1 cellular context compared by ENCODE assay signal in the genomic region with DNA sequence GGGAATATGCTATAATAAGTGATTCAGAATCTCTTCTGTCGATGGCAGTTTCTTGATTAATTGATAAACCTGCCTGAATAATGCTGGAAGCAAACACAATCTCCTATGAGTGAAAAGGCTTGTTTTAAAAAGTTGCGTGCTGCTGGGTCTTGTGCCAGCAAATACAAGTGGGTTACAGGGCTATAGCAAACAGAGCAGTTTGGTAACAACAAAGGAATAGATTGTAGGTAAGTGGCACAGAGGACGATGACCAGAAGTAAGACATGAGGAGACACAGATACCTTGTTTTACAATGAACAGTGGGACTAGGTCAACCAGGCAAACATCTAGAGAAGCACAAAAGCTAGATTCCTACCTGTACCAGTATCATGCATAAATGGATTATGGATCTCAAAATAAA.
TF ChIP-seq lines count a peak whose summit lies in the region.

No MANE protein-coding gene starts in this region.

TF ChIP-seq in SK-N-SH treated with all-trans-retinoic acid at 6 μM for 48 hours, 23 proteins besides CTCF, POLR2A, EP300 and RAD21 (continued from another document):
- TF ChIP-seq, protein P1, sequence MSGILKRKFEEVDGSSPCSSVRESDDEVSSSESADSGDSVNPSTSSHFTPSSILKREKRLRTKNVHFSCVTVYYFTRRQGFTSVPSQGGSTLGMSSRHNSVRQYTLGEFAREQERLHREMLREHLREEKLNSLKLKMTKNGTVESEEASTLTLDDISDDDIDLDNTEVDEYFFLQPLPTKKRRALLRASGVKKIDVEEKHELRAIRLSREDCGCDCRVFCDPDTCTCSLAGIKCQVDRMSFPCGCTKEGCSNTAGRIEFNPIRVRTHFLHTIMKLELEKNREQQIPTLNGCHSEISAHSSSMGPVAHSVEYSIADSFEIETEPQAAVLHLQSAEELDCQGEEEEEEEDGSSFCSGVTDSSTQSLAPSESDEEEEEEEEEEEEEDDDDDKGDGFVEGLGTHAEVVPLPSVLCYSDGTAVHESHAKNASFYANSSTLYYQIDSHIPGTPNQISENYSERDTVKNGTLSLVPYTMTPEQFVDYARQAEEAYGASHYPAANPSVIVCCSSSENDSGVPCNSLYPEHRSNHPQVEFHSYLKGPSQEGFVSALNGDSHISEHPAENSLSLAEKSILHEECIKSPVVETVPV (CRISPR knock-in tag; IDR thresholded peaks at IDR 0.05), result no peak
- TF ChIP-seq PPARA (CRISPR knock-in tag; IDR thresholded peaks at IDR 0.05; ENCODE audit: borderline replicate concordance) (no peak), ZNF8 (CRISPR knock-in tag; IDR thresholded peaks at IDR 0.05) (no peak), ISL1 (CRISPR knock-in tag; IDR thresholded peaks at IDR 0.05) (no peak), ZNF565 (CRISPR knock-in tag; conservative IDR thresholded peaks at IDR 0.05; ENCODE audit: low read depth) (no peak), GLIS3 (CRISPR knock-in tag; IDR thresholded peaks at IDR 0.05) (no peak), ZFP3 (CRISPR knock-in tag; IDR thresholded peaks at IDR 0.05) (no peak)
- TF ChIP-seq, protein P2, sequence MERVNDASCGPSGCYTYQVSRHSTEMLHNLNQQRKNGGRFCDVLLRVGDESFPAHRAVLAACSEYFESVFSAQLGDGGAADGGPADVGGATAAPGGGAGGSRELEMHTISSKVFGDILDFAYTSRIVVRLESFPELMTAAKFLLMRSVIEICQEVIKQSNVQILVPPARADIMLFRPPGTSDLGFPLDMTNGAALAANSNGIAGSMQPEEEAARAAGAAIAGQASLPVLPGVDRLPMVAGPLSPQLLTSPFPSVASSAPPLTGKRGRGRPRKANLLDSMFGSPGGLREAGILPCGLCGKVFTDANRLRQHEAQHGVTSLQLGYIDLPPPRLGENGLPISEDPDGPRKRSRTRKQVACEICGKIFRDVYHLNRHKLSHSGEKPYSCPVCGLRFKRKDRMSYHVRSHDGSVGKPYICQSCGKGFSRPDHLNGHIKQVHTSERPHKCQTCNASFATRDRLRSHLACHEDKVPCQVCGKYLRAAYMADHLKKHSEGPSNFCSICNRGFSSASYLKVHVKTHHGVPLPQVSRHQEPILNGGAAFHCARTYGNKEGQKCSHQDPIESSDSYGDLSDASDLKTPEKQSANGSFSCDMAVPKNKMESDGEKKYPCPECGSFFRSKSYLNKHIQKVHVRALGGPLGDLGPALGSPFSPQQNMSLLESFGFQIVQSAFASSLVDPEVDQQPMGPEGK (CRISPR knock-in tag; IDR thresholded peaks at IDR 0.05; ENCODE audit: borderline replicate concordance), result no peak
- TF ChIP-seq, protein P3, sequence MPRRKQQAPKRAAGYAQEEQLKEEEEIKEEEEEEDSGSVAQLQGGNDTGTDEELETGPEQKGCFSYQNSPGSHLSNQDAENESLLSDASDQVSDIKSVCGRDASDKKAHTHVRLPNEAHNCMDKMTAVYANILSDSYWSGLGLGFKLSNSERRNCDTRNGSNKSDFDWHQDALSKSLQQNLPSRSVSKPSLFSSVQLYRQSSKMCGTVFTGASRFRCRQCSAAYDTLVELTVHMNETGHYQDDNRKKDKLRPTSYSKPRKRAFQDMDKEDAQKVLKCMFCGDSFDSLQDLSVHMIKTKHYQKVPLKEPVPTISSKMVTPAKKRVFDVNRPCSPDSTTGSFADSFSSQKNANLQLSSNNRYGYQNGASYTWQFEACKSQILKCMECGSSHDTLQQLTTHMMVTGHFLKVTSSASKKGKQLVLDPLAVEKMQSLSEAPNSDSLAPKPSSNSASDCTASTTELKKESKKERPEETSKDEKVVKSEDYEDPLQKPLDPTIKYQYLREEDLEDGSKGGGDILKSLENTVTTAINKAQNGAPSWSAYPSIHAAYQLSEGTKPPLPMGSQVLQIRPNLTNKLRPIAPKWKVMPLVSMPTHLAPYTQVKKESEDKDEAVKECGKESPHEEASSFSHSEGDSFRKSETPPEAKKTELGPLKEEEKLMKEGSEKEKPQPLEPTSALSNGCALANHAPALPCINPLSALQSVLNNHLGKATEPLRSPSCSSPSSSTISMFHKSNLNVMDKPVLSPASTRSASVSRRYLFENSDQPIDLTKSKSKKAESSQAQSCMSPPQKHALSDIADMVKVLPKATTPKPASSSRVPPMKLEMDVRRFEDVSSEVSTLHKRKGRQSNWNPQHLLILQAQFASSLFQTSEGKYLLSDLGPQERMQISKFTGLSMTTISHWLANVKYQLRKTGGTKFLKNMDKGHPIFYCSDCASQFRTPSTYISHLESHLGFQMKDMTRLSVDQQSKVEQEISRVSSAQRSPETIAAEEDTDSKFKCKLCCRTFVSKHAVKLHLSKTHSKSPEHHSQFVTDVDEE (CRISPR knock-in tag; IDR thresholded peaks at IDR 0.05), result no peak
- TF ChIP-seq, protein P4, sequence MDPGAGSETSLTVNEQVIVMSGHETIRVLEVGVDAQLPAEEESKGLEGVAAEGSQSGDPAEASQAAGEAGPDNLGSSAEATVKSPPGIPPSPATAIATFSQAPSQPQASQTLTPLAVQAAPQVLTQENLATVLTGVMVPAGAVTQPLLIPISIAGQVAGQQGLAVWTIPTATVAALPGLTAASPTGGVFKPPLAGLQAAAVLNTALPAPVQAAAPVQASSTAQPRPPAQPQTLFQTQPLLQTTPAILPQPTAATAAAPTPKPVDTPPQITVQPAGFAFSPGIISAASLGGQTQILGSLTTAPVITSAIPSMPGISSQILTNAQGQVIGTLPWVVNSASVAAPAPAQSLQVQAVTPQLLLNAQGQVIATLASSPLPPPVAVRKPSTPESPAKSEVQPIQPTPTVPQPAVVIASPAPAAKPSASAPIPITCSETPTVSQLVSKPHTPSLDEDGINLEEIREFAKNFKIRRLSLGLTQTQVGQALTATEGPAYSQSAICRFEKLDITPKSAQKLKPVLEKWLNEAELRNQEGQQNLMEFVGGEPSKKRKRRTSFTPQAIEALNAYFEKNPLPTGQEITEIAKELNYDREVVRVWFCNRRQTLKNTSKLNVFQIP (CRISPR knock-in tag; IDR thresholded peaks at IDR 0.05; ENCODE audit: borderline replicate concordance, low read depth), result no peak
